ENCODE assay signal across 1 cellular context in genomic region chr12:19239046-19239445, GRCh38.
TF ChIP-seq lines count a peak whose summit lies in the region.

No MANE protein-coding gene starts in this region.

TF ChIP-seq in neural cell, 6 proteins besides CTCF, POLR2A, EP300 and RAD21:
- TF ChIP-seq EZH2 (IDR thresholded peaks at IDR 0.05; ENCODE audit: borderline replicate concordance, insufficient read depth, low read length, poor library complexity, severe bottlenecking), result no peak
- TF ChIP-seq SMC3 (conservative IDR thresholded peaks at IDR 0.05; ENCODE audit: poor library complexity), result no peak
- TF ChIP-seq MXI1 (conservative IDR thresholded peaks at IDR 0.05; ENCODE audit: poor library complexity, severe bottlenecking), result no peak
- TF ChIP-seq TAF1 (IDR thresholded peaks at IDR 0.05; ENCODE audit: low read depth), result no peak
- TF ChIP-seq REST (IDR thresholded peaks at IDR 0.05; ENCODE audit: borderline replicate concordance), result no peak
- no peak for TF ChIP-seq POLR2AphosphoS5 (IDR thresholded peaks at IDR 0.05)
TF ChIP-seq in neural cell: peak in this region for 0.
